In the genomic region with DNA sequence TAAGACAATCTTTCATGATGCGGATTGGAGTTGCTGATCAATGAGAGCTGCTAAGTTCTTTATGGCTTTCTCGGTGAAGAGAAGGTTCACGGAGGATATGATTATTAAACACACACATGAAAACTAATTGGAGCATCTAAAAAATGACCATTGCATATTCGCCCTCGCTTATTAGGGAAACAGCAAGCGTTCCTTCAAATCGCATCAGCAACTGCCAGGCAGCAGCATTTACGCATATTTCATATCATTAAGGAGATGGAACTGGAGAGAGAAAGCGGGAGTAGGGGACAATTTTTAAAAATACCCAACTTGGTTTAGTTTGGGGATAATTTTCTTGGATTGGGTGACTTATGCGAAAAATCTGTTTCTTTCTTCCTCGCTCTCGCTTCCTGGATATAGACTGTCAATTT, we compare ENCODE assay signal across 8 cellular contexts. TPM values are rescaled to one million over a fixed set of nuclear protein-coding genes. Genes with fewer than 3 reads are reported as not detected.
DNase-seq lines count a peak whose midpoint lies in the region; ATAC-seq, FAIRE-seq and TF ChIP-seq lines count a peak whose summit lies in the region.

No MANE protein-coding gene starts in this region.

- ATAC-seq in HG02763 (IDR thresholded peaks at IDR 0.05; ENCODE audit: unreplicated experiment) = no peak

- no peak for FAIRE-seq in kidney (lab: Jason Lieb, UNC)

- H3K4me3 ChIP-seq in kidney (ENCODE audit: low read length in 2 of 2) (peak overlapping the region; percentile 80 to 88), testis (peak overlapping the region; percentile 70 to 85)

- H3K27ac ChIP-seq in kidney (ENCODE audit: low read depth in 2 of 2, low read length in 2 of 2) (no peak overlapping the region), testis (no peak overlapping the region)

- no peaks in the 10 kb centered on the region for H3K9me3 Mint-ChIP-seq in T-helper 1 cell treated with Interleukin-12 subunit alpha and Interleukin-12 subunit beta and Interleukin-4 antibody, amounts not matched to agents 30 μg/mL and 1 μg/mL, for 36 hours
- H3K9me3 Mint-ChIP-seq in activated T-helper 1 cell treated with anti-CD3 and anti-CD28 coated beads, Interleukin-12 subunit alpha, Interleukin-12 subunit beta, Interleukin-2, Interleukin-4 antibody, amounts not matched to agents 30 ng/mL and 10 ng/mL and 1 ng/mL, durations not matched to agents 14 hours and 24 hours and 36 hours = no peaks in the 10 kb centered on the region

- intact Hi-C loops in activated T-helper 1 cell treated with anti-CD3 and anti-CD28 coated beads, Interleukin-12 subunit alpha, Interleukin-12 subunit beta, Interleukin-2, Interleukin-4 antibody, amounts not matched to agents 30 ng/mL and 10 ng/mL and 1 ng/mL, durations not matched to agents 14 hours and 24 hours and 36 hours (cut with micrococcal nuclease) = loop anchor here (2.0 to 10.0 kb wide), 7 partner anchors 45 to 937 kb away; partner anchors contain the start of genes ASB3, CCDC88A and ERLEC1
- intact Hi-C loops in kidney (cut with DNase I) (no loop called here), testis (cut with DNase I; ENCODE audit: low total_unique reads) (no loop called here)

- H3K27ac Mint-ChIP-seq in T-helper 1 cell treated with Interleukin-12 subunit alpha and Interleukin-12 subunit beta and Interleukin-4 antibody, amounts not matched to agents 30 μg/mL and 1 μg/mL, for 36 hours = peak overlapping the region; percentile 58
- H3K27ac Mint-ChIP-seq in activated T-helper 1 cell treated with anti-CD3 and anti-CD28 coated beads, Interleukin-12 subunit alpha, Interleukin-12 subunit beta, Interleukin-2, Interleukin-4 antibody, amounts not matched to agents 30 ng/mL and 10 ng/mL and 1 ng/mL, durations not matched to agents 14 hours and 24 hours and 36 hours = peak overlapping the region; percentile 18

- H3K36me3 ChIP-seq in kidney (ENCODE audit: control insufficient read depth in 1 of 2, insufficient read depth in 2 of 2, low read length in 2 of 2) = no peaks in the 10 kb centered on the region
- no peaks in the 10 kb centered on the region for H3K36me3 ChIP-seq in testis (ENCODE audit: low read depth, missing control alignments)

- no peak for TF ChIP-seq POLR2A in testis (IDR thresholded peaks at IDR 0.05)

- peak overlapping the region; percentile 14 to 62 for H3K9ac ChIP-seq in kidney (ENCODE audit: low read length in 2 of 2)

- peak overlapping the region; percentile 91 for H3K4me3 Mint-ChIP-seq in T-helper 1 cell treated with Interleukin-12 subunit alpha and Interleukin-12 subunit beta and Interleukin-4 antibody, amounts not matched to agents 30 μg/mL and 1 μg/mL, for 36 hours
- peak overlapping the region; percentile 87 for H3K4me3 Mint-ChIP-seq in activated T-helper 1 cell treated with anti-CD3 and anti-CD28 coated beads, Interleukin-12 subunit alpha, Interleukin-12 subunit beta, Interleukin-2, Interleukin-4 antibody, amounts not matched to agents 30 ng/mL and 10 ng/mL and 1 ng/mL, durations not matched to agents 14 hours and 24 hours and 36 hours

- TF ChIP-seq CTCF in kidney (IDR thresholded peaks at IDR 0.05; ENCODE audit: borderline replicate concordance, extremely low read depth, insufficient read depth) = no peak
- no peak for TF ChIP-seq CTCF in testis (IDR thresholded peaks at IDR 0.05)

- H3K27me3 ChIP-seq in testis = no peaks in the 10 kb centered on the region

- H3K9me3 ChIP-seq in kidney (ENCODE audit: control insufficient read depth in 1 of 2, low read length in 2 of 2) = no peaks in the 10 kb centered on the region
- no peaks in the 10 kb centered on the region for H3K9me3 ChIP-seq in testis

- whole genome bisulfite sequencing in testis, 2 donors = 1 to 2% methylated on average over 12 of the region's 12 CpGs

- DNase-seq in T-helper 1 cell (no peak), kidney (no peak), testis (no peak), middle frontal gyrus (ENCODE audit: extremely low spot score, low spot score) (no peak), T-helper 9 cell (no peak)
- no peak for DNase-seq in activated T-helper 1 cell treated with anti-CD3 and anti-CD28 coated beads, Interleukin-12 subunit alpha, Interleukin-12 subunit beta, Interleukin-2, Interleukin-4 antibody, amounts not matched to agents 30 ng/mL and 10 ng/mL and 1 ng/mL, durations not matched to agents 14 hours and 24 hours and 36 hours (ENCODE audit: low spot score)

- H3K4me1 ChIP-seq in kidney (ENCODE audit: control insufficient read depth in 1 of 2, insufficient read depth in 1 of 2, low read depth in 1 of 2, low read length in 2 of 2) (peaks cover 6% of the 10 kb centered on the region in 2 donors), testis (no peaks in the 10 kb centered on the region)

- peaks cover 17% of the 10 kb centered on the region for H3K4me1 Mint-ChIP-seq in T-helper 1 cell treated with Interleukin-12 subunit alpha and Interleukin-12 subunit beta and Interleukin-4 antibody, amounts not matched to agents 30 μg/mL and 1 μg/mL, for 36 hours (ENCODE audit: low read depth)
- peaks cover 14% of the 10 kb centered on the region for H3K4me1 Mint-ChIP-seq in activated T-helper 1 cell treated with anti-CD3 and anti-CD28 coated beads, Interleukin-12 subunit alpha, Interleukin-12 subunit beta, Interleukin-2, Interleukin-4 antibody, amounts not matched to agents 30 ng/mL and 10 ng/mL and 1 ng/mL, durations not matched to agents 14 hours and 24 hours and 36 hours (ENCODE audit: low read depth)

- no peaks in the 10 kb centered on the region for H3K36me3 Mint-ChIP-seq in T-helper 1 cell treated with Interleukin-12 subunit alpha and Interleukin-12 subunit beta and Interleukin-4 antibody, amounts not matched to agents 30 μg/mL and 1 μg/mL, for 36 hours (ENCODE audit: low read depth)
- H3K36me3 Mint-ChIP-seq in activated T-helper 1 cell treated with anti-CD3 and anti-CD28 coated beads, Interleukin-12 subunit alpha, Interleukin-12 subunit beta, Interleukin-2, Interleukin-4 antibody, amounts not matched to agents 30 ng/mL and 10 ng/mL and 1 ng/mL, durations not matched to agents 14 hours and 24 hours and 36 hours (ENCODE audit: low read depth) = no peaks in the 10 kb centered on the region

- H3K27me3 Mint-ChIP-seq in T-helper 1 cell treated with Interleukin-12 subunit alpha and Interleukin-12 subunit beta and Interleukin-4 antibody, amounts not matched to agents 30 μg/mL and 1 μg/mL, for 36 hours (ENCODE audit: low read depth) = peaks cover 76% of the 10 kb centered on the region
- peaks cover 70% of the 10 kb centered on the region for H3K27me3 Mint-ChIP-seq in activated T-helper 1 cell treated with anti-CD3 and anti-CD28 coated beads, Interleukin-12 subunit alpha, Interleukin-12 subunit beta, Interleukin-2, Interleukin-4 antibody, amounts not matched to agents 30 ng/mL and 10 ng/mL and 1 ng/mL, durations not matched to agents 14 hours and 24 hours and 36 hours (ENCODE audit: insufficient read depth)

RNA-seq across cellular contexts. Expression of gene EML6, which starts 0.7 kb away (rescaled TPM):
- 0.37 and 0.44 TPM in 2 replicates for total RNA-seq in activated T-helper 1 cell treated with anti-CD3 and anti-CD28 coated beads, Interleukin-12 subunit alpha, Interleukin-12 subunit beta, Interleukin-2, Interleukin-4 antibody, amounts not matched to agents 30 ng/mL and 10 ng/mL and 1 ng/mL, durations not matched to agents 14 hours and 24 hours and 36 hours
- total RNA-seq in kidney (3.1 TPM), testis (10 to 100 TPM; 12.1 to 17.3 TPM)
- polyA plus RNA-seq in kidney (ENCODE audit: insufficient read depth, low read depth, low replicate concordance) (1.7 TPM), testis (ENCODE audit: insufficient read depth, low read depth, low replicate concordance) (7.6 TPM)
